In the genomic region with DNA sequence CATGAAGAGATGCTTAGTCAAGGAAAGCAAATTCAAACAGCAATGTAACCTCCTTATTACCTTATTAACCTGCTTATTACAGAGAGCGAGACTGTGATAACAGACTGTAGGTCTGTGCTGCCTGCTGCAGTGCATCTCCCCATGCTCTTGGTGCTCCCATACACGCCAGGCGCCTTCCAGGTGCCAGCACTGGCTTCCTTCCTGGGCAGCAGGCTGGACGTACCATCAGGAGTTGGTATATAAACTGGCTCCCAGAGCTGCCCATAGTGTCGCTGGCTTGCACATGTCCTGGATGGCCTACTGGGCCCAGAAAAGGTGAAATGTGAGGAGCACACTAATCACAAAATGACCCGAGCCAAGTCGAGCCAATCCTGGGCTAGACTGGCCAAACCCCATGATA, we compare ENCODE assay signal across 27 cellular contexts.
"Had no signal": no experiment of that assay in that cellular context is flagged by ENCODE, and none has a peak within 500 bp of the region (broad histone marks: within the 10 kb centered on the region; RNA-seq: fewer than 3 reads in every experiment).

No MANE protein-coding gene starts in this region.

- ATAC-seq: activated T-cell treated with anti-CD3 and anti-CD28 coated beads, Interleukin-2, amount 50 U/mL, for 4 hours; activated T-helper 17 cell treated with anti-CD3 and anti-CD28 coated beads, Interleukin-2, amount 50 U/mL, for 72 hours; T-helper 17 cell had no signal

- H3K27ac ChIP-seq: brain microvascular endothelial cell, cardiac muscle cell, SJSA1 had no signal

- H3K4me3 ChIP-seq: cardiac muscle cell, MG63, SJSA1 had no signal

- DNase-seq: activated B cell treated with CpG ODN at 0.5 μM for 24 hours; activated CD4-positive, alpha-beta memory T cell treated with anti-CD3 and anti-CD28 coated beads for 36 hours; activated CD4-positive, alpha-beta T cell treated with anti-CD3 and anti-CD28 coated beads for 1 hour; activated CD4-positive, alpha-beta T cell treated with anti-CD3 and anti-CD28 coated beads, Interleukin-2, amount 10 ng/mL, durations not matched to agents 7 days and 5 days; activated CD8-positive, alpha-beta memory T cell treated with anti-CD3 and anti-CD28 coated beads for 24 hours; activated gamma-delta T cell; activated naive CD4-positive, alpha-beta T cell treated with anti-CD3 and anti-CD28 coated beads for 36 hours; activated T-cell treated with anti-CD3 and anti-CD28 coated beads, Interleukin-2, amount 50 U/mL, for 4 hours; brain microvascular endothelial cell; cerebellar nuclear complex; MG63; MV-4-11; NCI-H1092 treated with DMSO at 0.1 percent for 48 hours; NCI-H1417 treated with DMSO at 0.1 percent for 48 hours; NCI-H1694; NCI-H2029; NCI-H2107; NCI-H2171 treated with DMSO at 0.1 percent for 48 hours; NCI-H226; NCI-H526; NCI-H774; SHP77; T-helper 17 cell; T-helper 9 cell had no signal
